ENCODE assay signal across 21 cellular contexts in genomic region chr7:111919164-111919563, GRCh38.
"Had no signal": no experiment of that assay in that cellular context is flagged by ENCODE, and none has a peak within 500 bp of the region (broad histone marks: within the 10 kb centered on the region; RNA-seq: fewer than 3 reads in every experiment).

No MANE protein-coding gene starts in this region.

- H3K27me3 ChIP-seq: esophagus muscularis mucosa, foreskin keratinocyte, gastroesophageal sphincter, heart right ventricle, left lung, pancreas, stomach, thyroid gland had no signal

- H3K27ac ChIP-seq: coronary artery, esophagus muscularis mucosa, foreskin keratinocyte, gastroesophageal sphincter, heart right ventricle, left lung, pancreas, stomach, thyroid gland had no signal

- H3K4me3 Mint-ChIP-seq: naive thymus-derived CD8-positive, alpha-beta T cell; stimulated activated effector memory CD8-positive, alpha-beta T cell treated with anti-CD3 and anti-CD28 coated beads, Interleukin-12 subunit alpha, Interleukin-12 subunit beta, amount 100 ng/mL, for 72 hours had no signal

- H3K4me1 ChIP-seq: esophagus muscularis mucosa, foreskin keratinocyte, gastroesophageal sphincter, heart right ventricle, left lung, pancreas, stomach, thyroid gland had no signal

- H3K36me3 ChIP-seq: gastroesophageal sphincter, left lung, pancreas, thyroid gland had no signal

- ATAC-seq: gastroesophageal sphincter; heart right ventricle; left cardiac atrium; left lung; naive thymus-derived CD8-positive, alpha-beta T cell; pancreas; sciatic nerve; stimulated activated effector memory CD8-positive, alpha-beta T cell treated with anti-CD3 and anti-CD28 coated beads, Interleukin-12 subunit alpha, Interleukin-12 subunit beta, amount 100 ng/mL, for 72 hours had no signal

- H3K36me3 Mint-ChIP-seq: naive thymus-derived CD8-positive, alpha-beta T cell; stimulated activated effector memory CD8-positive, alpha-beta T cell treated with anti-CD3 and anti-CD28 coated beads, Interleukin-12 subunit alpha, Interleukin-12 subunit beta, amount 100 ng/mL, for 72 hours had no signal

- H3K4me3 ChIP-seq: coronary artery, esophagus muscularis mucosa, gastroesophageal sphincter, heart right ventricle, left lung, pancreas, stomach, thyroid gland had no signal

- DNase-seq: dermis blood vessel endothelial cell; effector memory CD4-positive, alpha-beta T cell; foreskin keratinocyte; heart right ventricle; left cardiac atrium; left lung; mesendoderm; naive thymus-derived CD8-positive, alpha-beta T cell; occipital lobe; pancreas; stimulated activated CD4-positive, alpha-beta T cell treated with anti-CD3 and anti-CD28 coated beads, Interleukin-2, amount 100 ng/mL, for 24 hours; stimulated activated CD4-positive, alpha-beta T cell treated with anti-CD3 and anti-CD28 coated beads, Interleukin-4, amount 100 ng/mL, for 24 hours; stimulated activated naive CD4-positive, alpha-beta T cell treated with Interleukin-2 at 50 U/mL for 16 hours; stomach; thyroid gland had no signal

- H3K4me1 Mint-ChIP-seq: naive thymus-derived CD8-positive, alpha-beta T cell; stimulated activated effector memory CD8-positive, alpha-beta T cell treated with anti-CD3 and anti-CD28 coated beads, Interleukin-12 subunit alpha, Interleukin-12 subunit beta, amount 100 ng/mL, for 72 hours had no signal

- H3K27me3 Mint-ChIP-seq: progenitor cell of endocrine pancreas had no signal

- H3K9me3 ChIP-seq: esophagus muscularis mucosa, gastroesophageal sphincter, heart right ventricle, left lung, pancreas, stomach, thyroid gland had no signal

- H3K27ac Mint-ChIP-seq: naive thymus-derived CD8-positive, alpha-beta T cell; progenitor cell of endocrine pancreas; stimulated activated effector memory CD8-positive, alpha-beta T cell treated with anti-CD3 and anti-CD28 coated beads, Interleukin-12 subunit alpha, Interleukin-12 subunit beta, amount 100 ng/mL, for 72 hours had no signal
